Comparison of ENCODE assay signal across 8 cellular contexts in the genomic region with DNA sequence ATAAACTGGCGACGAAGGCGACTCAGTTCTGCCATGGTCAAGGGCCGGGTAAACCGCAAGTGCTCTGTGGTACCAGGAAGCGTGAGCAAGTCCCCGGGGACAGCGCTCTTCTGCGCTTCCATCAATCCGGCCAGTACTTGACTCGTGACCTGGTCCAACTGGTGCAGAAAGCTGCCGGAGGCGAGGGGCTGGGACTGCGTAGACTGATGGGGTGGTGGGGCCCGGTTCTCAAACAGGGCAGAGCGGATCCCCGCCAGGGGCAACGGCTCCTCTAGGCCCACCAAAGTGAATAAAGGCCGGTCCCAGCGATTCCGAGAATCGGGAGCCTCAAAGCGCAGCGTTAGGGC. TPM values are rescaled to one million over a fixed set of nuclear protein-coding genes. Genes with fewer than 3 reads are reported as not detected.
DNase-seq lines count a peak whose midpoint lies in the region; ATAC-seq and TF ChIP-seq lines count a peak whose summit lies in the region.

No MANE protein-coding gene starts in this region.

- H3K27ac Mint-ChIP-seq in CD14-positive monocyte: peak overlapping the region; percentile 91 to 96 (median 93)
- peak overlapping the region; percentile 98 for H3K27ac Mint-ChIP-seq in activated CD8-positive, alpha-beta T cell treated with anti-CD3 and anti-CD28 coated beads, Interleukin-2, amount 10 ng/mL, durations not matched to agents 7 days and 5 days
- H3K27ac Mint-ChIP-seq in neural progenitor cell: peak overlapping the region; percentile 69

- no peaks in the 10 kb centered on the region for H3K9me3 Mint-ChIP-seq in CD14-positive monocyte
- no peaks in the 10 kb centered on the region for H3K9me3 Mint-ChIP-seq in activated CD8-positive, alpha-beta T cell treated with anti-CD3 and anti-CD28 coated beads, Interleukin-2, amount 10 ng/mL, durations not matched to agents 7 days and 5 days (ENCODE audit: insufficient read depth)
- H3K9me3 Mint-ChIP-seq in neural progenitor cell: no peaks in the 10 kb centered on the region

- H3K4me1 Mint-ChIP-seq in CD14-positive monocyte (peaks cover 30% of the 10 kb centered on the region), neural progenitor cell (peaks cover 25% of the 10 kb centered on the region)
- H3K4me1 Mint-ChIP-seq in activated CD8-positive, alpha-beta T cell treated with anti-CD3 and anti-CD28 coated beads, Interleukin-2, amount 10 ng/mL, durations not matched to agents 7 days and 5 days (ENCODE audit: low read depth): peaks cover 32% of the 10 kb centered on the region

- POLR2A ChIA-PET in activated CD8-positive, alpha-beta T cell treated with anti-CD3 and anti-CD28 coated beads, Interleukin-2, amount 10 ng/mL, durations not matched to agents 7 days and 5 days (lab: Charles Lee): interaction anchor here (1.0 to 2.4 kb wide), 8 partner anchors 11 to 372 kb away, joined by 3 to 19 read pairs (median 6); a partner anchor contains a TSS

- no peak overlapping the region for H3K27ac ChIP-seq in neural progenitor cell

- peaks cover 10% of the 10 kb centered on the region for H3K4me1 ChIP-seq in neural progenitor cell

- peaks cover 23 to 38% of the 10 kb centered on the region in 2 donors for H3K36me3 Mint-ChIP-seq in CD14-positive monocyte
- H3K36me3 Mint-ChIP-seq in activated CD8-positive, alpha-beta T cell treated with anti-CD3 and anti-CD28 coated beads, Interleukin-2, amount 10 ng/mL, durations not matched to agents 7 days and 5 days (ENCODE audit: low read depth): peaks cover 38% of the 10 kb centered on the region
- H3K36me3 Mint-ChIP-seq in neural progenitor cell: peaks cover 7% of the 10 kb centered on the region

- H3K27me3 Mint-ChIP-seq in CD14-positive monocyte (ENCODE audit: low read depth in 3 of 3): peaks cover 0 to 2% (median 0%) of the 10 kb centered on the region in 3 donors
- H3K27me3 Mint-ChIP-seq in activated CD8-positive, alpha-beta T cell treated with anti-CD3 and anti-CD28 coated beads, Interleukin-2, amount 10 ng/mL, durations not matched to agents 7 days and 5 days (ENCODE audit: low read depth): no peaks in the 10 kb centered on the region
- H3K27me3 Mint-ChIP-seq in neural progenitor cell (ENCODE audit: insufficient read depth, low read depth): no peaks in the 10 kb centered on the region

- peak; percentile 28 for ATAC-seq in GM19023 (IDR thresholded peaks at IDR 0.05; ENCODE audit: unreplicated experiment)
- peak; percentile 24 for ATAC-seq in activated CD8-positive, alpha-beta T cell treated with anti-CD3 and anti-CD28 coated beads, Interleukin-2, amount 10 ng/mL, durations not matched to agents 7 days and 5 days
- no peak for ATAC-seq in HG02981 (IDR thresholded peaks at IDR 0.05; ENCODE audit: unreplicated experiment)

- peak overlapping the region; percentile 64 for H3K9ac ChIP-seq in neural progenitor cell

- peaks cover 22% of the 10 kb centered on the region for H4K20me1 ChIP-seq in neural progenitor cell (ENCODE audit: low read depth)

- intact Hi-C loops in CD14-positive monocyte (cut with micrococcal nuclease): no loop called here

- no peak for DNase-seq in CD14-positive monocyte (ENCODE audit: low spot score)
- peak; percentile 44 for DNase-seq in HuH-7.5 (ENCODE audit: low spot score)
- DNase-seq in activated CD8-positive, alpha-beta T cell treated with anti-CD3 and anti-CD28 coated beads, Interleukin-2, amount 10 ng/mL, durations not matched to agents 7 days and 5 days: peak; percentile 33
- DNase-seq in foreskin fibroblast: peak; percentile 62 to 80
- DNase-seq in neural progenitor cell (ENCODE audit: low spot score): no peak
- DNase-seq in dedifferentiated amniotic fluid mesenchymal stem cell (ENCODE audit: extremely low spot score): no peak

- H3K36me3 ChIP-seq in neural progenitor cell: no peaks in the 10 kb centered on the region

- no peak for TF ChIP-seq CTCF in CD14-positive monocyte (IDR thresholded peaks at IDR 0.05)
- TF ChIP-seq CTCF in foreskin fibroblast (IDR thresholded peaks at IDR 0.05; ENCODE audit: low read depth, low read length): no peak
- TF ChIP-seq CTCF in neural progenitor cell (IDR thresholded peaks at IDR 0.05): no peak

- H2AFZ ChIP-seq in neural progenitor cell (replicated peaks): peak overlapping the region; percentile 81

- peaks cover 33% of the 10 kb centered on the region for H3K79me2 ChIP-seq in neural progenitor cell (ENCODE audit: low read depth)

- peak overlapping the region; percentile 100 for H3K4me2 ChIP-seq in neural progenitor cell

- no peaks in the 10 kb centered on the region for H3K27me3 ChIP-seq in neural progenitor cell

- H3F3A ChIP-seq in neural progenitor cell (ENCODE audit: low read depth): peaks cover 14% of the 10 kb centered on the region

- H3K9me3 ChIP-seq in neural progenitor cell (ENCODE audit: low read depth): no peaks in the 10 kb centered on the region

- H3K4me3 Mint-ChIP-seq in CD14-positive monocyte (peak overlapping the region; percentile 93 to 95), neural progenitor cell (peak overlapping the region; percentile 94)
- peak overlapping the region; percentile 94 for H3K4me3 Mint-ChIP-seq in activated CD8-positive, alpha-beta T cell treated with anti-CD3 and anti-CD28 coated beads, Interleukin-2, amount 10 ng/mL, durations not matched to agents 7 days and 5 days

- CTCF ChIA-PET in activated CD8-positive, alpha-beta T cell treated with anti-CD3 and anti-CD28 coated beads, Interleukin-2, amount 10 ng/mL, durations not matched to agents 7 days and 5 days (lab: Charles Lee): interaction anchor here (0.6 to 1.5 kb wide), 3 partner anchors 11 to 136 kb away, joined by 3 to 4 read pairs (median 4); no protein-coding TSS in a partner anchor

- H3K4me3 ChIP-seq in foreskin fibroblast (ENCODE audit: low read depth in 1 of 2, low read length in 2 of 2) (peak overlapping the region; percentile 78 to 94), neural progenitor cell (peak overlapping the region; percentile 90)

RNA-seq across cellular contexts. Expression of a gene that starts 0.9 kb away (rescaled TPM):
- 10 to 100 TPM; 16.2 to 18.2 TPM for polyA plus RNA-seq in CD14-positive monocyte
- 10 to 100 TPM; 14.6 to 15.2 TPM for total RNA-seq in activated CD8-positive, alpha-beta T cell treated with anti-CD3 and anti-CD28 coated beads, Interleukin-2, amount 10 ng/mL, durations not matched to agents 7 days and 5 days
- 3.5 and 7.3 TPM in 2 replicates for total RNA-seq in neural progenitor cell (ENCODE audit: low replicate concordance)

RNA-seq across cellular contexts. Expression of a gene that starts 22.2 kb away (rescaled TPM):
- 100 to 1,000 TPM; 121 to 125 TPM for polyA plus RNA-seq in CD14-positive monocyte
- 10 to 100 TPM; 41.1 to 45.9 TPM for total RNA-seq in activated CD8-positive, alpha-beta T cell treated with anti-CD3 and anti-CD28 coated beads, Interleukin-2, amount 10 ng/mL, durations not matched to agents 7 days and 5 days
- total RNA-seq in neural progenitor cell (ENCODE audit: low replicate concordance): 64.5 and 75.3 TPM in 2 replicates

RNA-seq across cellular contexts. Expression of a gene that starts 23.3 kb away (rescaled TPM):
- 100 to 1,000 TPM; 108 to 116 TPM for polyA plus RNA-seq in CD14-positive monocyte
- total RNA-seq in activated CD8-positive, alpha-beta T cell treated with anti-CD3 and anti-CD28 coated beads, Interleukin-2, amount 10 ng/mL, durations not matched to agents 7 days and 5 days: 10 to 100 TPM; 34.5 to 37.1 TPM
- 174 and 288 TPM in 2 replicates for total RNA-seq in neural progenitor cell (ENCODE audit: low replicate concordance)

RNA-seq across cellular contexts. Expression of a gene that starts 42.3 kb away (rescaled TPM):
- polyA plus RNA-seq in CD14-positive monocyte: not detected
- under 1 TPM; 0.08 TPM for total RNA-seq in activated CD8-positive, alpha-beta T cell treated with anti-CD3 and anti-CD28 coated beads, Interleukin-2, amount 10 ng/mL, durations not matched to agents 7 days and 5 days
- 19.3 and 20.4 TPM in 2 replicates for total RNA-seq in neural progenitor cell (ENCODE audit: low replicate concordance)

Comparison
In these comparisons a context has a peak if more than half of its experiments do, and no peak if none do; other contexts are left out.
1. DNase-seq: peak in HuH-7.5 (single experiment), activated CD8-positive, alpha-beta T cell treated with anti-CD3 and anti-CD28 coated beads, Interleukin-2, amount 10 ng/mL, durations not matched to agents 7 days and 5 days (single experiment) and foreskin fibroblast (2 of 2); none in CD14-positive monocyte (single experiment), neural progenitor cell (single experiment) and dedifferentiated amniotic fluid mesenchymal stem cell (single experiment).
2. Peak in every context shown above with its lines, with median percentiles within 50 percentile points of each other: H3K27ac Mint-ChIP-seq and H3K4me3 Mint-ChIP-seq.